Comparison of ENCODE assay signal across 8 cellular contexts in genomic region chr9:127388037-127388855, GRCh38. TPM values are rescaled to one million over a fixed set of nuclear protein-coding genes. Genes with fewer than 3 reads are reported as not detected.
A peak's percentile ranks its signal among the peaks of the same experiment; 100 is the strongest.
DNase-seq lines count a peak whose midpoint lies in the region; ATAC-seq lines count a peak whose summit lies in the region.

No MANE protein-coding gene starts in this region.

- peak overlapping the region; percentile 71 for H3K27ac Mint-ChIP-seq in activated naive CD4-positive, alpha-beta T cell treated with anti-CD3 and anti-CD28 coated beads, Interleukin-2, amount 50 U/mL, for 24 hours

- H3K36me3 ChIP-seq in SJCRH30, result no peaks in the 10 kb centered on the region

- peak overlapping the region; percentile 3; the same call in 1 of the 2 replicates for H3K27ac ChIP-seq in SJCRH30

- H3K27me3 Mint-ChIP-seq in activated naive CD4-positive, alpha-beta T cell treated with anti-CD3 and anti-CD28 coated beads, Interleukin-2, amount 50 U/mL, for 24 hours, result peaks cover 58% of the 10 kb centered on the region

- H3K27me3 ChIP-seq in SJCRH30, result no peaks in the 10 kb centered on the region; the same call in 1 of the 2 replicates

- H3K4me3 ChIP-seq in SJCRH30, result no peak overlapping the region

- H3K9me3 Mint-ChIP-seq in activated naive CD4-positive, alpha-beta T cell treated with anti-CD3 and anti-CD28 coated beads, Interleukin-2, amount 50 U/mL, for 24 hours, result no peaks in the 10 kb centered on the region

- no peaks in the 10 kb centered on the region for H3K36me3 Mint-ChIP-seq in activated naive CD4-positive, alpha-beta T cell treated with anti-CD3 and anti-CD28 coated beads, Interleukin-2, amount 50 U/mL, for 24 hours

- ATAC-seq in GM18858 (IDR thresholded peaks at IDR 0.05; ENCODE audit: unreplicated experiment), result peak; percentile 59
- peak; percentile 84 for ATAC-seq in HG03066 (IDR thresholded peaks at IDR 0.05; ENCODE audit: low read depth, unreplicated experiment)

- H3K4me3 Mint-ChIP-seq in activated naive CD4-positive, alpha-beta T cell treated with anti-CD3 and anti-CD28 coated beads, Interleukin-2, amount 50 U/mL, for 24 hours, result peak overlapping the region; percentile 62

- DNase-seq in SJCRH30 (peak; percentile 89 to 94), inferior parietal cortex (ENCODE audit: extremely low spot score) (peak; percentile 40), NAMALWA (ENCODE audit: low spot score) (no peak), occipital lobe (lab: John Stamatoyannopoulos, UW) (no peak)
- DNase-seq in stimulated activated CD4-positive, alpha-beta T cell treated with anti-CD3 and anti-CD28 coated beads, TNF-alpha, amount 100 ng/mL, for 1 hour (ENCODE audit: low read depth in 3 of 3, low spot score in 1 of 3), result peak; percentile 53 to 73 (median 68)

- peaks cover 15% of the 10 kb centered on the region for H3K4me1 ChIP-seq in SJCRH30

- H3K9me3 ChIP-seq in SJCRH30 (replicated peaks), result no peaks in the 10 kb centered on the region

- H3K4me1 Mint-ChIP-seq in activated naive CD4-positive, alpha-beta T cell treated with anti-CD3 and anti-CD28 coated beads, Interleukin-2, amount 50 U/mL, for 24 hours, result peaks cover 34% of the 10 kb centered on the region

RNA-seq across cellular contexts. Expression of gene SLC2A8, which starts 8.7 kb away (rescaled TPM):
- 13.1 and 16.7 TPM in 2 replicates for total RNA-seq in SJCRH30 (2014; rRNA removed; shearing (Covaris generic))
- total RNA-seq in occipital lobe, result 9.2 TPM

RNA-seq across cellular contexts. Expression of gene ZNF79, which starts 35.9 kb away (rescaled TPM):
- 11.7 and 12.1 TPM in 2 replicates for total RNA-seq in SJCRH30 (2014; rRNA removed; shearing (Covaris generic))
- 12.8 TPM for total RNA-seq in occipital lobe

Comparison
In these comparisons a context has a peak if more than half of its experiments do, and no peak if none do; other contexts are left out.
1. DNase-seq: peak in SJCRH30 (2 of 2), inferior parietal cortex (single experiment) and stimulated activated CD4-positive, alpha-beta T cell treated with anti-CD3 and anti-CD28 coated beads, TNF-alpha, amount 100 ng/mL, for 1 hour (3 of 3); none in NAMALWA (single experiment) and occipital lobe (single experiment).